Comparison of ENCODE assay signal across 1 cellular context in genomic region chr19:18940791-18941627, GRCh38.
TF ChIP-seq lines count a peak whose summit lies in the region.

Gene HOMER3 (minus strand): TSS chr19:18941217. CDS start chr19:18938982, 2,235 bp downstream.

TF ChIP-seq in HepG2, 621 proteins besides CTCF, POLR2A, EP300 and RAD21 (continued from another document):
- TF ChIP-seq ZNF160 (CRISPR knock-in tag; IDR thresholded peaks at IDR 0.05) (no peak), ZNF687 (CRISPR knock-in tag; IDR thresholded peaks at IDR 0.05) (peak; percentile 21), ZNF496 (CRISPR knock-in tag; IDR thresholded peaks at IDR 0.05; ENCODE audit: insufficient replicate concordance) (no peak), ZSCAN29 (CRISPR knock-in tag; conservative IDR thresholded peaks at IDR 0.05) (no peak), SRSF9 (IDR thresholded peaks at IDR 0.05; ENCODE audit: borderline replicate concordance, insufficient read depth, low read depth, low read length, poor library complexity, severe bottlenecking) (no peak), BCL6 (CRISPR knock-in tag; IDR thresholded peaks at IDR 0.05) (no peak), SALL1 (CRISPR knock-in tag; IDR thresholded peaks at IDR 0.05) (no peak), PAXIP1 (CRISPR knock-in tag; conservative IDR thresholded peaks at IDR 0.05) (no peak), ZXDC (CRISPR knock-in tag; IDR thresholded peaks at IDR 0.05) (no peak), NFYC (CRISPR knock-in tag; IDR thresholded peaks at IDR 0.05) (no peak), MBNL3 (CRISPR knock-in tag; conservative IDR thresholded peaks at IDR 0.05) (no peak), SMAD1 (CRISPR knock-in tag; IDR thresholded peaks at IDR 0.05; ENCODE audit: borderline replicate concordance, low read depth) (no peak), ZNF766 (CRISPR knock-in tag; IDR thresholded peaks at IDR 0.05; ENCODE audit: borderline replicate concordance) (no peak), RELA (CRISPR knock-in tag; IDR thresholded peaks at IDR 0.05) (no peak), ZNF703 (CRISPR knock-in tag; IDR thresholded peaks at IDR 0.05; ENCODE audit: borderline replicate concordance) (no peak), ZNF12 (CRISPR knock-in tag; IDR thresholded peaks at IDR 0.05) (no peak), MEIS2 (CRISPR knock-in tag; IDR thresholded peaks at IDR 0.05) (no peak), NCOA5 (CRISPR knock-in tag; IDR thresholded peaks at IDR 0.05) (no peak), ZNF564 (CRISPR knock-in tag; IDR thresholded peaks at IDR 0.05) (no peak), ZFX (CRISPR knock-in tag; IDR thresholded peaks at IDR 0.05; ENCODE audit: low read depth) (peak; percentile 33; the same call in 1 of the 2 replicates), HDAC6 (IDR thresholded peaks at IDR 0.05; ENCODE audit: low read depth, low read length) (no peak), JARID2 (CRISPR knock-in tag; IDR thresholded peaks at IDR 0.05; ENCODE audit: insufficient replicate concordance) (no peak), MTF2 (CRISPR knock-in tag; IDR thresholded peaks at IDR 0.05; ENCODE audit: borderline replicate concordance) (0 out of 2 replicates have a peak, but pooled peaks have one; percentile 26), ZSCAN25 (CRISPR knock-in tag; IDR thresholded peaks at IDR 0.05) (peak; percentile 31; the same call in 1 of the 2 replicates), ZNF232 (CRISPR knock-in tag; IDR thresholded peaks at IDR 0.05; ENCODE audit: borderline replicate concordance) (no peak), HMG20A (CRISPR knock-in tag; IDR thresholded peaks at IDR 0.05; ENCODE audit: borderline replicate concordance) (no peak), BRCA1 (CRISPR knock-in tag; IDR thresholded peaks at IDR 0.05) (no peak), ATF1 (CRISPR knock-in tag; IDR thresholded peaks at IDR 0.05) (no peak), RFX3 (CRISPR knock-in tag; IDR thresholded peaks at IDR 0.05) (no peak), HNRNPLL (IDR thresholded peaks at IDR 0.05; ENCODE audit: low read depth, low read length, poor library complexity, severe bottlenecking) (peak; percentile 60), ZBTB7A (CRISPR knock-in tag; IDR thresholded peaks at IDR 0.05) (no peak), HNRNPUL1 (IDR thresholded peaks at IDR 0.05; ENCODE audit: low read depth, low read length) (no peak), GPN1 (CRISPR knock-in tag; IDR thresholded peaks at IDR 0.05; ENCODE audit: borderline replicate concordance) (no peak), ZC3H13 (CRISPR knock-in tag; IDR thresholded peaks at IDR 0.05) (no peak), KAT7 (CRISPR knock-in tag; IDR thresholded peaks at IDR 0.05; ENCODE audit: borderline replicate concordance) (no peak), ZNF44 (CRISPR knock-in tag; IDR thresholded peaks at IDR 0.05) (no peak), ZNF780A (CRISPR knock-in tag; IDR thresholded peaks at IDR 0.05) (no peak), ZFP36 (IDR thresholded peaks at IDR 0.05; ENCODE audit: borderline replicate concordance, low read depth, low read length, partially characterized antibody) (no peak), ZNF382 (CRISPR knock-in tag; IDR thresholded peaks at IDR 0.05; ENCODE audit: borderline replicate concordance) (no peak), KDM5B (CRISPR knock-in tag; IDR thresholded peaks at IDR 0.05; ENCODE audit: borderline replicate concordance) (0 out of 2 replicates have a peak, but pooled peaks have one; percentile 6), SALL2 (CRISPR knock-in tag; IDR thresholded peaks at IDR 0.05) (no peak), ZNF572 (CRISPR knock-in tag; IDR thresholded peaks at IDR 0.05) (no peak), NKX3-1 (CRISPR knock-in tag; IDR thresholded peaks at IDR 0.05) (no peak), ZNF337 (CRISPR knock-in tag; IDR thresholded peaks at IDR 0.05; ENCODE audit: borderline replicate concordance, low read depth) (no peak)
- TF ChIP-seq, protein P1, sequence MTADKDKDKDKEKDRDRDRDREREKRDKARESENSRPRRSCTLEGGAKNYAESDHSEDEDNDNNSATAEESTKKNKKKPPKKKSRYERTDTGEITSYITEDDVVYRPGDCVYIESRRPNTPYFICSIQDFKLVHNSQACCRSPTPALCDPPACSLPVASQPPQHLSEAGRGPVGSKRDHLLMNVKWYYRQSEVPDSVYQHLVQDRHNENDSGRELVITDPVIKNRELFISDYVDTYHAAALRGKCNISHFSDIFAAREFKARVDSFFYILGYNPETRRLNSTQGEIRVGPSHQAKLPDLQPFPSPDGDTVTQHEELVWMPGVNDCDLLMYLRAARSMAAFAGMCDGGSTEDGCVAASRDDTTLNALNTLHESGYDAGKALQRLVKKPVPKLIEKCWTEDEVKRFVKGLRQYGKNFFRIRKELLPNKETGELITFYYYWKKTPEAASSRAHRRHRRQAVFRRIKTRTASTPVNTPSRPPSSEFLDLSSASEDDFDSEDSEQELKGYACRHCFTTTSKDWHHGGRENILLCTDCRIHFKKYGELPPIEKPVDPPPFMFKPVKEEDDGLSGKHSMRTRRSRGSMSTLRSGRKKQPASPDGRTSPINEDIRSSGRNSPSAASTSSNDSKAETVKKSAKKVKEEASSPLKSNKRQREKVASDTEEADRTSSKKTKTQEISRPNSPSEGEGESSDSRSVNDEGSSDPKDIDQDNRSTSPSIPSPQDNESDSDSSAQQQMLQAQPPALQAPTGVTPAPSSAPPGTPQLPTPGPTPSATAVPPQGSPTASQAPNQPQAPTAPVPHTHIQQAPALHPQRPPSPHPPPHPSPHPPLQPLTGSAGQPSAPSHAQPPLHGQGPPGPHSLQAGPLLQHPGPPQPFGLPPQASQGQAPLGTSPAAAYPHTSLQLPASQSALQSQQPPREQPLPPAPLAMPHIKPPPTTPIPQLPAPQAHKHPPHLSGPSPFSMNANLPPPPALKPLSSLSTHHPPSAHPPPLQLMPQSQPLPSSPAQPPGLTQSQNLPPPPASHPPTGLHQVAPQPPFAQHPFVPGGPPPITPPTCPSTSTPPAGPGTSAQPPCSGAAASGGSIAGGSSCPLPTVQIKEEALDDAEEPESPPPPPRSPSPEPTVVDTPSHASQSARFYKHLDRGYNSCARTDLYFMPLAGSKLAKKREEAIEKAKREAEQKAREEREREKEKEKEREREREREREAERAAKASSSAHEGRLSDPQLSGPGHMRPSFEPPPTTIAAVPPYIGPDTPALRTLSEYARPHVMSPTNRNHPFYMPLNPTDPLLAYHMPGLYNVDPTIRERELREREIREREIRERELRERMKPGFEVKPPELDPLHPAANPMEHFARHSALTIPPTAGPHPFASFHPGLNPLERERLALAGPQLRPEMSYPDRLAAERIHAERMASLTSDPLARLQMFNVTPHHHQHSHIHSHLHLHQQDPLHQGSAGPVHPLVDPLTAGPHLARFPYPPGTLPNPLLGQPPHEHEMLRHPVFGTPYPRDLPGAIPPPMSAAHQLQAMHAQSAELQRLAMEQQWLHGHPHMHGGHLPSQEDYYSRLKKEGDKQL (CRISPR knock-in tag; IDR thresholded peaks at IDR 0.05; ENCODE audit: low read depth) = no peak
- TF ChIP-seq, protein P2, sequence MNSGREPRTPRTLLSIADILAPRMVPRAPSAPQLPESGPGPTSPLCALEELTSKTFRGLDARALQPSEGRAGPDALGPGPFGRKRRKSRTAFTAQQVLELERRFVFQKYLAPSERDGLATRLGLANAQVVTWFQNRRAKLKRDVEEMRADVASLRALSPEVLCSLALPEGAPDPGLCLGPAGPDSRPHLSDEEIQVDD (CRISPR knock-in tag; IDR thresholded peaks at IDR 0.05; ENCODE audit: borderline replicate concordance) = no peak
- TF ChIP-seq, protein P3, sequence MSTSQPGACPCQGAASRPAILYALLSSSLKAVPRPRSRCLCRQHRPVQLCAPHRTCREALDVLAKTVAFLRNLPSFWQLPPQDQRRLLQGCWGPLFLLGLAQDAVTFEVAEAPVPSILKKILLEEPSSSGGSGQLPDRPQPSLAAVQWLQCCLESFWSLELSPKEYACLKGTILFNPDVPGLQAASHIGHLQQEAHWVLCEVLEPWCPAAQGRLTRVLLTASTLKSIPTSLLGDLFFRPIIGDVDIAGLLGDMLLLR (CRISPR knock-in tag; IDR thresholded peaks at IDR 0.05) = no peak
- TF ChIP-seq, protein P4, sequence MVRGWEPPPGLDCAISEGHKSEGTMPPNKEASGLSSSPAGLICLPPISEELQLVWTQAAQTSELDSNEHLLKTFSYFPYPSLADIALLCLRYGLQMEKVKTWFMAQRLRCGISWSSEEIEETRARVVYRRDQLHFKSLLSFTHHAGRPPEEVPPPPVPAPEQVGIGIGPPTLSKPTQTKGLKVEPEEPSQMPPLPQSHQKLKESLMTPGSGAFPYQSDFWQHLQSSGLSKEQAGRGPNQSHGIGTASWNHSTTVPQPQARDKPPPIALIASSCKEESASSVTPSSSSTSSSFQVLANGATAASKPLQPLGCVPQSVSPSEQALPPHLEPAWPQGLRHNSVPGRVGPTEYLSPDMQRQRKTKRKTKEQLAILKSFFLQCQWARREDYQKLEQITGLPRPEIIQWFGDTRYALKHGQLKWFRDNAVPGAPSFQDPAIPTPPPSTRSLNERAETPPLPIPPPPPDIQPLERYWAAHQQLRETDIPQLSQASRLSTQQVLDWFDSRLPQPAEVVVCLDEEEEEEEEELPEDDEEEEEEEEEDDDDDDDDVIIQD (CRISPR knock-in tag; IDR thresholded peaks at IDR 0.05; ENCODE audit: low read depth) = no peak
- TF ChIP-seq, protein P5, sequence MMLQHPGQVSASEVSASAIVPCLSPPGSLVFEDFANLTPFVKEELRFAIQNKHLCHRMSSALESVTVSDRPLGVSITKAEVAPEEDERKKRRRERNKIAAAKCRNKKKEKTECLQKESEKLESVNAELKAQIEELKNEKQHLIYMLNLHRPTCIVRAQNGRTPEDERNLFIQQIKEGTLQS (CRISPR knock-in tag; IDR thresholded peaks at IDR 0.05) = no peak
